In the genomic region with DNA sequence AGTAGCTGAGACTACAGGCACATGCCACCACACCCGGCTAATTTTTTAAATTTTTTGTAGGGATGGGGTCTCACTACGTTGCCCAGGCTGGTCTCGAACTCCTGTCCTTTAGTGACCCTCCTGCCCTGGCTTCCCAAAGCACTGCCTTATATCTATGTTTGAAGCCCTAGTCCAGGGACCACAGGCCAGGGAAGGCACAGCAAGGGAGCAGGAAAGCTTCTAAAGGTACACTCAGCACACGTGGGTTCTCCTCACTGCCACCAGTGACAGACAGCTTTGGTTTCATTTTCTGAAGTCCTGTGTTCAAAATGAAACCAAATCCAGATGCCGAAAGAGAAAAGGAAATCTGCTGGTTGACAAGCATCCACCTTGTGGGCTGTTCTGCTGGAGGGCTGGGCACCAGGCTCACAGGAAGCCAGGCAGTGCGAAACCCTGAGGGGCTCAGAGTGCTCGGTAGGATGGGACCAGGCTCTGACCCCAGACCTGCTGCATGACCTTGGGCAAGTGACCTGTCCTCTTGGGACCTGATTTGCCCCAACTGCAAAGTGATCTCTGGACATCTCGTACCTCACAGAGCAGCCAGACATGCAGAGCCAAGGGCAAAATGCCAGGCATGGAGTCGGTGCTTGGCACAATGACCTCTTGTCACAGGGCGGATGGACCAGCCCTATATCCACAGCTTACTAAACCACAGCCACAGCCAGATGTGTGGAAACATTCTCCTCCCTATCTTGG, we compare ENCODE assay signal across 9 cellular contexts. TPM values are rescaled to one million over a fixed set of nuclear protein-coding genes. Genes with fewer than 3 reads are reported as not detected.
DNase-seq lines count a peak whose midpoint lies in the region; ATAC-seq and TF ChIP-seq lines count a peak whose summit lies in the region.
"Had no signal": no experiment of that assay in that cellular context is flagged by ENCODE, and none has a peak within 500 bp of the region (broad histone marks: within the 10 kb centered on the region; RNA-seq: fewer than 3 reads in every experiment).

No MANE protein-coding gene starts in this region.

- H3K27me3 Mint-ChIP-seq in activated T-helper 1 cell treated with anti-CD3 and anti-CD28 coated beads, Interleukin-12 subunit alpha, Interleukin-12 subunit beta, Interleukin-2, Interleukin-4 antibody, amounts not matched to agents 30 ng/mL and 10 ng/mL and 1 ng/mL, durations not matched to agents 14 hours and 24 hours and 36 hours (ENCODE audit: insufficient read depth), result peaks cover 11% of the 10 kb centered on the region
- peaks cover 4 to 10% (median 7%) of the 10 kb centered on the region in 3 donors for H3K27me3 Mint-ChIP-seq in immature natural killer cell (ENCODE audit: low read depth in 3 of 3)

- peak overlapping the region; percentile 59 for H3K4me3 Mint-ChIP-seq in activated T-helper 1 cell treated with anti-CD3 and anti-CD28 coated beads, Interleukin-12 subunit alpha, Interleukin-12 subunit beta, Interleukin-2, Interleukin-4 antibody, amounts not matched to agents 30 ng/mL and 10 ng/mL and 1 ng/mL, durations not matched to agents 14 hours and 24 hours and 36 hours
- H3K4me3 Mint-ChIP-seq in immature natural killer cell, result peak overlapping the region; percentile 62 to 72 (median 67)

- no peak for TF ChIP-seq CTCF in suprapubic skin (IDR thresholded peaks at IDR 0.05)

- no peaks in the 10 kb centered on the region for H3K27me3 ChIP-seq in suprapubic skin

- DNase-seq in NCI-H2196 (lab: John Stamatoyannopoulos, UW; ENCODE audit: unreplicated experiment) (peak; percentile 47), NCI-H2196 treated with DMSO at 0.1 percent for 48 hours (lab: John Stamatoyannopoulos, UW; ENCODE audit: unreplicated experiment) (no peak), immature natural killer cell (peak; percentile 53 to 64 (median 57)), suprapubic skin (ENCODE audit: low spot score in 2 of 2) (peak; percentile 79 to 83), middle frontal gyrus (ENCODE audit: extremely low spot score, low spot score) (no peak)
- peak; percentile 59 for DNase-seq in activated T-helper 1 cell treated with anti-CD3 and anti-CD28 coated beads, Interleukin-12 subunit alpha, Interleukin-12 subunit beta, Interleukin-2, Interleukin-4 antibody, amounts not matched to agents 30 ng/mL and 10 ng/mL and 1 ng/mL, durations not matched to agents 14 hours and 24 hours and 36 hours (ENCODE audit: low spot score)
- DNase-seq in effector CD4-positive, alpha-beta T cell, result no peak
- DNase-seq: ACHN had no signal

- no peak for ATAC-seq in GM19397 (IDR thresholded peaks at IDR 0.05; ENCODE audit: unreplicated experiment)

- H3K4me1 ChIP-seq in suprapubic skin, result peaks cover 40% of the 10 kb centered on the region

- H3K4me1 Mint-ChIP-seq in activated T-helper 1 cell treated with anti-CD3 and anti-CD28 coated beads, Interleukin-12 subunit alpha, Interleukin-12 subunit beta, Interleukin-2, Interleukin-4 antibody, amounts not matched to agents 30 ng/mL and 10 ng/mL and 1 ng/mL, durations not matched to agents 14 hours and 24 hours and 36 hours (ENCODE audit: low read depth), result peaks cover 46% of the 10 kb centered on the region
- H3K4me1 Mint-ChIP-seq in immature natural killer cell, result peaks cover 34 to 35% of the 10 kb centered on the region in 2 donors

- no peaks in the 10 kb centered on the region for H3K36me3 ChIP-seq in suprapubic skin

- no peak for TF ChIP-seq POLR2A in suprapubic skin (IDR thresholded peaks at IDR 0.05)

- peak overlapping the region; percentile 10 for H3K4me3 ChIP-seq in suprapubic skin

- H3K27ac ChIP-seq in suprapubic skin, result no peak overlapping the region

- TF ChIP-seq EP300 in suprapubic skin (IDR thresholded peaks at IDR 0.05), result no peak

- H3K27ac Mint-ChIP-seq in activated T-helper 1 cell treated with anti-CD3 and anti-CD28 coated beads, Interleukin-12 subunit alpha, Interleukin-12 subunit beta, Interleukin-2, Interleukin-4 antibody, amounts not matched to agents 30 ng/mL and 10 ng/mL and 1 ng/mL, durations not matched to agents 14 hours and 24 hours and 36 hours, result peak overlapping the region; percentile 74
- peak overlapping the region; percentile 53 to 78 (median 60) for H3K27ac Mint-ChIP-seq in immature natural killer cell

- 44% methylated on average over 7 of the region's 10 CpGs for WGBS in suprapubic skin

- intact Hi-C loops in activated T-helper 1 cell treated with anti-CD3 and anti-CD28 coated beads, Interleukin-12 subunit alpha, Interleukin-12 subunit beta, Interleukin-2, Interleukin-4 antibody, amounts not matched to agents 30 ng/mL and 10 ng/mL and 1 ng/mL, durations not matched to agents 14 hours and 24 hours and 36 hours (cut with micrococcal nuclease), result loop anchor here (1.0 to 10.0 kb wide), 8 partner anchors 53 to 656 kb away; partner anchors contain the start of genes CIITA, GSPT1, NUBP1 and RMI2

- H3K9me3 ChIP-seq in suprapubic skin, result no peaks in the 10 kb centered on the region

- H3K36me3 Mint-ChIP-seq in activated T-helper 1 cell treated with anti-CD3 and anti-CD28 coated beads, Interleukin-12 subunit alpha, Interleukin-12 subunit beta, Interleukin-2, Interleukin-4 antibody, amounts not matched to agents 30 ng/mL and 10 ng/mL and 1 ng/mL, durations not matched to agents 14 hours and 24 hours and 36 hours (ENCODE audit: low read depth), result peaks cover 9% of the 10 kb centered on the region
- no peaks in the 10 kb centered on the region for H3K36me3 Mint-ChIP-seq in immature natural killer cell

- H3K9me3 Mint-ChIP-seq in activated T-helper 1 cell treated with anti-CD3 and anti-CD28 coated beads, Interleukin-12 subunit alpha, Interleukin-12 subunit beta, Interleukin-2, Interleukin-4 antibody, amounts not matched to agents 30 ng/mL and 10 ng/mL and 1 ng/mL, durations not matched to agents 14 hours and 24 hours and 36 hours, result no peaks in the 10 kb centered on the region
- no peaks in the 10 kb centered on the region for H3K9me3 Mint-ChIP-seq in immature natural killer cell

RNA-seq across cellular contexts. Expression of gene SOCS1, which starts 2.7 kb away (rescaled TPM):
- total RNA-seq in activated T-helper 1 cell treated with anti-CD3 and anti-CD28 coated beads, Interleukin-12 subunit alpha, Interleukin-12 subunit beta, Interleukin-2, Interleukin-4 antibody, amounts not matched to agents 30 ng/mL and 10 ng/mL and 1 ng/mL, durations not matched to agents 14 hours and 24 hours and 36 hours, result 158 and 161 TPM in 2 replicates
- polyA plus RNA-seq in immature natural killer cell, result 10 to 100 TPM; 14.0 to 24.4 (median 14.5) TPM
- total RNA-seq in suprapubic skin, result 10 to 100 TPM in 1 of 4 donors, 1 to 10 TPM in 3; 3.9 to 15.4 (median 7.5) TPM

RNA-seq across cellular contexts. Expression of gene TNP2, which starts 10.4 kb away (rescaled TPM):
- not detected in 2 replicates for total RNA-seq in activated T-helper 1 cell treated with anti-CD3 and anti-CD28 coated beads, Interleukin-12 subunit alpha, Interleukin-12 subunit beta, Interleukin-2, Interleukin-4 antibody, amounts not matched to agents 30 ng/mL and 10 ng/mL and 1 ng/mL, durations not matched to agents 14 hours and 24 hours and 36 hours
- not detected for polyA plus RNA-seq in immature natural killer cell
- total RNA-seq in suprapubic skin, result not detected

RNA-seq across cellular contexts. Expression of gene PRM3, which starts 14.7 kb away (rescaled TPM):
- total RNA-seq in activated T-helper 1 cell treated with anti-CD3 and anti-CD28 coated beads, Interleukin-12 subunit alpha, Interleukin-12 subunit beta, Interleukin-2, Interleukin-4 antibody, amounts not matched to agents 30 ng/mL and 10 ng/mL and 1 ng/mL, durations not matched to agents 14 hours and 24 hours and 36 hours, result not detected in 2 replicates
- not detected for polyA plus RNA-seq in immature natural killer cell
- not detected for total RNA-seq in suprapubic skin

RNA-seq across cellular contexts. Expression of gene PRM2, which starts 17.6 kb away (rescaled TPM):
- not detected in 2 replicates for total RNA-seq in activated T-helper 1 cell treated with anti-CD3 and anti-CD28 coated beads, Interleukin-12 subunit alpha, Interleukin-12 subunit beta, Interleukin-2, Interleukin-4 antibody, amounts not matched to agents 30 ng/mL and 10 ng/mL and 1 ng/mL, durations not matched to agents 14 hours and 24 hours and 36 hours
- polyA plus RNA-seq in immature natural killer cell, result not detected
- not detected for total RNA-seq in suprapubic skin

RNA-seq across cellular contexts. Expression of gene PRM1, which starts 22.4 kb away (rescaled TPM):
- total RNA-seq in activated T-helper 1 cell treated with anti-CD3 and anti-CD28 coated beads, Interleukin-12 subunit alpha, Interleukin-12 subunit beta, Interleukin-2, Interleukin-4 antibody, amounts not matched to agents 30 ng/mL and 10 ng/mL and 1 ng/mL, durations not matched to agents 14 hours and 24 hours and 36 hours, result not detected in 2 replicates
- polyA plus RNA-seq in immature natural killer cell, result not detected
- not detected for total RNA-seq in suprapubic skin

Comparison
In these comparisons a context has a peak if more than half of its experiments do, and no peak if none do; other contexts are left out.
1. DNase-seq: peak in NCI-H2196 (single experiment), activated T-helper 1 cell treated with anti-CD3 and anti-CD28 coated beads, Interleukin-12 subunit alpha, Interleukin-12 subunit beta, Interleukin-2, Interleukin-4 antibody, amounts not matched to agents 30 ng/mL and 10 ng/mL and 1 ng/mL, durations not matched to agents 14 hours and 24 hours and 36 hours (single experiment), immature natural killer cell (3 of 3) and suprapubic skin (2 of 2); none in NCI-H2196 treated with DMSO at 0.1 percent for 48 hours (single experiment), effector CD4-positive, alpha-beta T cell (single experiment) and middle frontal gyrus (single experiment).